15 cellular contexts compared by ENCODE assay signal in genomic region chr15:88833196-88833595, GRCh38. TPM values are rescaled to one million over a fixed set of nuclear protein-coding genes. Genes with fewer than 3 reads are reported as not detected.
"Had no signal": no experiment of that assay in that cellular context is flagged by ENCODE, and none has a peak within 500 bp of the region (broad histone marks: within the 10 kb centered on the region; RNA-seq: fewer than 3 reads in every experiment).

No MANE protein-coding gene starts in this region.

- H3K27me3 ChIP-seq: hepatocyte, right lobe of liver had no signal

- H3K36me3 Mint-ChIP-seq: activated CD8-positive, alpha-beta memory T cell treated with anti-CD3 and anti-CD28 coated beads, Interleukin-2, amount 10 ng/mL, durations not matched to agents 7 days and 5 days; activated naive CD8-positive, alpha-beta T cell treated with anti-CD3 and anti-CD28 coated beads for 36 hours; naive B cell; T-cell had no signal

- H3K4me1 Mint-ChIP-seq: activated CD8-positive, alpha-beta memory T cell treated with anti-CD3 and anti-CD28 coated beads, Interleukin-2, amount 10 ng/mL, durations not matched to agents 7 days and 5 days had no signal

- H3K9me3 ChIP-seq: psoas muscle, right lobe of liver had no signal

- H3K27ac ChIP-seq: hepatocyte, psoas muscle, right lobe of liver, SK-N-MC had no signal

- ATAC-seq: activated CD8-positive, alpha-beta memory T cell treated with anti-CD3 and anti-CD28 coated beads, Interleukin-2, amount 10 ng/mL, durations not matched to agents 7 days and 5 days; esophagus mucosa; left lobe of liver; psoas muscle; right lobe of liver; stimulated activated naive CD8-positive, alpha-beta T cell treated with anti-CD3 and anti-CD28 coated beads, Interleukin-15, amount 100 ng/mL, for 72 hours; T-cell had no signal

- H3K4me1 ChIP-seq: psoas muscle, right lobe of liver had no signal

- H3K27me3 Mint-ChIP-seq: activated CD8-positive, alpha-beta memory T cell treated with anti-CD3 and anti-CD28 coated beads, Interleukin-2, amount 10 ng/mL, durations not matched to agents 7 days and 5 days; activated naive CD8-positive, alpha-beta T cell treated with anti-CD3 and anti-CD28 coated beads for 36 hours; T-cell had no signal

- H3K4me3 Mint-ChIP-seq: activated CD8-positive, alpha-beta memory T cell treated with anti-CD3 and anti-CD28 coated beads, Interleukin-2, amount 10 ng/mL, durations not matched to agents 7 days and 5 days; activated naive CD8-positive, alpha-beta T cell treated with anti-CD3 and anti-CD28 coated beads for 36 hours; naive B cell; stimulated activated naive CD8-positive, alpha-beta T cell treated with anti-CD3 and anti-CD28 coated beads, Interleukin-15, amount 100 ng/mL, for 72 hours; T-cell had no signal

- H3K4me3 ChIP-seq: hepatocyte, psoas muscle, right lobe of liver, SK-N-MC had no signal

- H3K36me3 ChIP-seq: right lobe of liver had no signal

- DNase-seq: activated CD4-positive, alpha-beta T cell treated with anti-CD3 and anti-CD28 coated beads, Interleukin-2, amount 50 U/mL, for 48 hours; activated CD8-positive, alpha-beta memory T cell treated with anti-CD3 and anti-CD28 coated beads, Interleukin-2, amount 10 ng/mL, durations not matched to agents 7 days and 5 days; activated effector memory CD4-positive, alpha-beta T cell treated with anti-CD3 and anti-CD28 coated beads, Interleukin-2, amount 50 U/mL, for 16 hours; activated naive CD8-positive, alpha-beta T cell treated with anti-CD3 and anti-CD28 coated beads for 36 hours; activated T-cell treated with anti-CD3 and anti-CD28 coated beads, Interleukin-2, amount 50 U/mL, for 48 hours; naive B cell; psoas muscle; right lobe of liver; stimulated activated naive CD8-positive, alpha-beta T cell treated with anti-CD3 and anti-CD28 coated beads, Interleukin-15, amount 100 ng/mL, for 72 hours; T-cell had no signal

- H3K27ac Mint-ChIP-seq: activated CD8-positive, alpha-beta memory T cell treated with anti-CD3 and anti-CD28 coated beads, Interleukin-2, amount 10 ng/mL, durations not matched to agents 7 days and 5 days; activated naive CD8-positive, alpha-beta T cell treated with anti-CD3 and anti-CD28 coated beads for 36 hours; stimulated activated naive CD8-positive, alpha-beta T cell treated with anti-CD3 and anti-CD28 coated beads, Interleukin-15, amount 100 ng/mL, for 72 hours; T-cell had no signal

RNA-seq across cellular contexts. Expression of gene ACAN, which starts 30.0 kb away (rescaled TPM):
- total RNA-seq: activated CD8-positive, alpha-beta memory T cell treated with anti-CD3 and anti-CD28 coated beads, Interleukin-2, amount 10 ng/mL, durations not matched to agents 7 days and 5 days; activated naive CD8-positive, alpha-beta T cell treated with anti-CD3 and anti-CD28 coated beads for 36 hours; left lobe of liver; lung microvascular endothelial cell; T-cell had no signal
